Comparison of ENCODE assay signal across 17 cellular contexts in the genomic region with DNA sequence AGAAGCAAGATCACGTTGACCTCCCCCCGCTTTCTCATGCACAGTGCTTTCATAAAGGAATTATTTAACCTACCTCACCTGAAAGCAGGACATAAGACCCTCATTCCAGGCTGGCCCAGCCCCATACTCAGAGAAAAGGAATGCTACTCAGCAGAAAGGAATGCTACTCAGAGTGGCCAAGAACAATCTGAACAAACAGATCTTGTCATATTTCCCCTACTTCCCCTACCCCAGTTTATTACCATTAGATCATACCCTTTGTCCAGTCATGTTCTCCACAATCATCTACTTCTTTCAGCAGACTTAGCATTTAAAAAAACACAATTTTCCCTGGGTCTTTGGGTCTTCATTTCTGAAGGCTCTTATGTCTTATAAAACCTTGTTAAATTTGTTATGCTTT.
DNase-seq lines count a peak whose midpoint lies in the region; ATAC-seq, FAIRE-seq and TF ChIP-seq lines count a peak whose summit lies in the region.
"Had no signal": no experiment of that assay in that cellular context is flagged by ENCODE, and none has a peak within 500 bp of the region (broad histone marks: within the 10 kb centered on the region; RNA-seq: fewer than 3 reads in every experiment).

No MANE protein-coding gene starts in this region.

- H3K27me3 ChIP-seq in HCT116 (ENCODE audit: insufficient read depth, low read length), result no peaks in the 10 kb centered on the region
- H3K27me3 ChIP-seq in astrocyte (ENCODE audit: insufficient read depth, low read length), result no peaks in the 10 kb centered on the region
- H3K27me3 ChIP-seq in neural progenitor cell, result no peaks in the 10 kb centered on the region

- H2AFZ ChIP-seq in HCT116 (ENCODE audit: low read depth, low read length, poor library complexity, severe bottlenecking), result peak overlapping the region; percentile 54
- no peak overlapping the region for H2AFZ ChIP-seq in astrocyte (ENCODE audit: low read depth, low read length)
- H2AFZ ChIP-seq in neural progenitor cell (replicated peaks), result no peak overlapping the region

- intact Hi-C loops in HCT116 (cut with micrococcal nuclease), result no loop called here

- H3K4me3 Mint-ChIP-seq in astrocyte (ENCODE audit: unreplicated experiment) (no peak overlapping the region), type B pancreatic cell (no peak overlapping the region), nephron progenitor cell (no peak overlapping the region), neural progenitor cell (no peak overlapping the region)
- H3K4me3 Mint-ChIP-seq: activated CD4-positive, alpha-beta T cell treated with anti-CD3 and anti-CD28 coated beads, Interleukin-2, amount 10 ng/mL, durations not matched to agents 7 days and 5 days had no signal

- peaks cover 0 to 15% of the 10 kb centered on the region in 2 experiments; a peak in 2 of 4 replicates for H3K4me1 ChIP-seq in HCT116 (ENCODE audit: control insufficient read depth in 1 of 2, insufficient read depth in 2 of 2, low read length in 2 of 2)
- peaks cover 12% of the 10 kb centered on the region for H3K4me1 ChIP-seq in astrocyte (ENCODE audit: insufficient read depth, low read length)
- H3K4me1 ChIP-seq in neural progenitor cell, result peaks cover 4% of the 10 kb centered on the region

- H3K36me3 ChIP-seq in HCT116 (ENCODE audit: control insufficient read depth in 1 of 2, insufficient read depth in 2 of 2, low read length in 2 of 2) (no peaks in the 10 kb centered on the region), astrocyte (ENCODE audit: insufficient read depth, low read length) (no peaks in the 10 kb centered on the region), neural progenitor cell (no peaks in the 10 kb centered on the region)

- H3K9me3 ChIP-seq in HCT116 (ENCODE audit: control insufficient read depth in 1 of 2, insufficient read depth in 1 of 2, low read depth in 1 of 2, low read length in 2 of 2) (no peaks in the 10 kb centered on the region), astrocyte (ENCODE audit: insufficient read depth, low read depth, low read length) (no peaks in the 10 kb centered on the region), neural progenitor cell (ENCODE audit: low read depth) (no peaks in the 10 kb centered on the region)

- no peaks in the 10 kb centered on the region for H3K9me2 ChIP-seq in HCT116 (ENCODE audit: insufficient read depth)

- H3K27ac Mint-ChIP-seq in astrocyte (ENCODE audit: unreplicated experiment), result peak overlapping the region; percentile 95
- peak overlapping the region; percentile 66 for H3K27ac Mint-ChIP-seq in type B pancreatic cell
- H3K27ac Mint-ChIP-seq in nephron progenitor cell, result no peak overlapping the region
- no peak overlapping the region for H3K27ac Mint-ChIP-seq in neural progenitor cell
- H3K27ac Mint-ChIP-seq: activated CD4-positive, alpha-beta T cell treated with anti-CD3 and anti-CD28 coated beads, Interleukin-2, amount 10 ng/mL, durations not matched to agents 7 days and 5 days had no signal

- no peak overlapping the region for H3K9ac ChIP-seq in HCT116 (ENCODE audit: low read length)
- H3K9ac ChIP-seq in astrocyte (ENCODE audit: low read length), result peak overlapping the region; percentile 62
- H3K9ac ChIP-seq in neural progenitor cell, result no peak overlapping the region

- ATAC-seq in HCT116, result peak; percentile 60; the same call in 1 of the 2 replicates

- no peak for TF ChIP-seq CTCF in HCT116 (IDR thresholded peaks at IDR 0.05 in 2 of 3, conservative IDR thresholded peaks at IDR 0.05 in 1 of 3; ENCODE audit: borderline replicate concordance in 1 of 3, insufficient read depth in 1 of 3, low read depth in 2 of 3, low read length in 2 of 3)
- no peak for TF ChIP-seq CTCF in astrocyte (IDR thresholded peaks at IDR 0.05; ENCODE audit: insufficient read depth, low read depth, low read length)
- TF ChIP-seq CTCF in foreskin fibroblast (IDR thresholded peaks at IDR 0.05; ENCODE audit: low read depth, low read length), result no peak
- TF ChIP-seq CTCF in type B pancreatic cell (conservative IDR thresholded peaks at IDR 0.05), result no peak
- TF ChIP-seq CTCF in nephron progenitor cell (IDR thresholded peaks at IDR 0.05), result no peak
- TF ChIP-seq CTCF in neural progenitor cell (IDR thresholded peaks at IDR 0.05), result no peak

- H3K27me3 Mint-ChIP-seq in astrocyte (ENCODE audit: low read depth, unreplicated experiment), result no peaks in the 10 kb centered on the region
- H3K27me3 Mint-ChIP-seq in type B pancreatic cell, result no peaks in the 10 kb centered on the region
- H3K27me3 Mint-ChIP-seq in nephron progenitor cell (ENCODE audit: low read depth, poor library complexity), result peaks cover 3% of the 10 kb centered on the region
- H3K27me3 Mint-ChIP-seq in neural progenitor cell (ENCODE audit: insufficient read depth, low read depth), result peaks cover 8% of the 10 kb centered on the region
- H3K27me3 Mint-ChIP-seq: activated CD4-positive, alpha-beta T cell treated with anti-CD3 and anti-CD28 coated beads, Interleukin-2, amount 10 ng/mL, durations not matched to agents 7 days and 5 days had no signal

- H3K79me2 ChIP-seq in HCT116 (ENCODE audit: insufficient read depth, low read length), result no peaks in the 10 kb centered on the region
- H3K79me2 ChIP-seq in astrocyte (ENCODE audit: insufficient read depth, low read length), result no peaks in the 10 kb centered on the region
- H3K79me2 ChIP-seq in neural progenitor cell (ENCODE audit: low read depth), result no peaks in the 10 kb centered on the region

- H3K27ac ChIP-seq in HCT116 (ENCODE audit: low read depth, low read length), result no peak overlapping the region
- peak overlapping the region; percentile 86 for H3K27ac ChIP-seq in astrocyte (ENCODE audit: low read depth, low read length)
- no peak overlapping the region for H3K27ac ChIP-seq in neural progenitor cell

- TF ChIP-seq POLR2A in HCT116 (IDR thresholded peaks at IDR 0.05; ENCODE audit: borderline replicate concordance, extremely low read depth, insufficient read depth, insufficient read length), result no peak

- peaks cover 11% of the 10 kb centered on the region for H3K4me1 Mint-ChIP-seq in astrocyte (ENCODE audit: low read depth, unreplicated experiment)
- peaks cover 6% of the 10 kb centered on the region for H3K4me1 Mint-ChIP-seq in type B pancreatic cell (ENCODE audit: unreplicated experiment)
- no peaks in the 10 kb centered on the region for H3K4me1 Mint-ChIP-seq in nephron progenitor cell
- peaks cover 3% of the 10 kb centered on the region for H3K4me1 Mint-ChIP-seq in neural progenitor cell

- no peak for TF ChIP-seq RAD21 in HCT116 (IDR thresholded peaks at IDR 0.05; ENCODE audit: low read depth)

- CTCF ChIA-PET in HCT116 (lab: Charles Lee), result interaction anchor here (0.6 kb wide), 1 partner anchor 179 kb away, joined by 3 read pairs; no protein-coding TSS in a partner anchor

- POLR2A ChIA-PET in HCT116 (lab: Charles Lee), result no interaction called here

- RAD21 ChIA-PET in HCT116 (lab: Charles Lee; ENCODE audit: low non-redundant PET in 1 of 2, low total read pairs in 2 of 2, uncharacterized antibody in 2 of 2, unreplicated experiment in 2 of 2), result no interaction called here

- H3K36me3 Mint-ChIP-seq in astrocyte (ENCODE audit: low read depth, unreplicated experiment), result no peaks in the 10 kb centered on the region
- peaks cover 4% of the 10 kb centered on the region for H3K36me3 Mint-ChIP-seq in type B pancreatic cell
- no peaks in the 10 kb centered on the region for H3K36me3 Mint-ChIP-seq in nephron progenitor cell (ENCODE audit: low read depth)
- H3K36me3 Mint-ChIP-seq in neural progenitor cell, result no peaks in the 10 kb centered on the region

- no peak for FAIRE-seq in astrocyte (lab: Jason Lieb, UNC)
- FAIRE-seq: islet of Langerhans had no signal

- H3K4me3 ChIP-seq in HCT116 (replicated peaks in 1 of 2; ENCODE audit: low read depth in 1 of 2, low read length in 2 of 2), result no peak overlapping the region
- H3K4me3 ChIP-seq in astrocyte (ENCODE audit: insufficient read depth, low read depth, low read length), result no peak overlapping the region
- no peak overlapping the region for H3K4me3 ChIP-seq in foreskin fibroblast (ENCODE audit: low read depth in 1 of 2, low read length in 2 of 2)
- H3K4me3 ChIP-seq in neural progenitor cell, result no peak overlapping the region

- H3K9me3 Mint-ChIP-seq in astrocyte (ENCODE audit: unreplicated experiment), result no peaks in the 10 kb centered on the region
- H3K9me3 Mint-ChIP-seq in type B pancreatic cell, result peaks cover 4% of the 10 kb centered on the region
- peaks cover 3% of the 10 kb centered on the region for H3K9me3 Mint-ChIP-seq in nephron progenitor cell
- H3K9me3 Mint-ChIP-seq in neural progenitor cell, result peaks cover 2% of the 10 kb centered on the region
- H3K9me3 Mint-ChIP-seq: activated CD4-positive, alpha-beta T cell treated with anti-CD3 and anti-CD28 coated beads, Interleukin-2, amount 10 ng/mL, durations not matched to agents 7 days and 5 days had no signal

- H4K20me1 ChIP-seq in HCT116 (ENCODE audit: insufficient read depth) (no peaks in the 10 kb centered on the region), astrocyte (ENCODE audit: insufficient read depth, low read length) (no peaks in the 10 kb centered on the region), neural progenitor cell (ENCODE audit: low read depth) (no peaks in the 10 kb centered on the region)

- no TSS peak for BruUV-seq in HCT116 (replicated peaks; lab: Mats Ljungman, UMichigan)

- H3K4me2 ChIP-seq in HCT116 (ENCODE audit: low read length), result peak overlapping the region; percentile 42
- peak overlapping the region; percentile 47 for H3K4me2 ChIP-seq in astrocyte (ENCODE audit: low read length)
- no peak overlapping the region for H3K4me2 ChIP-seq in neural progenitor cell

- DNase-seq in HCT116 (ENCODE audit: low read depth, low spot score), result no peak
- peak; percentile 90 for DNase-seq in astrocyte (ENCODE audit: low read depth)
- DNase-seq in foreskin fibroblast, result peak; percentile 61 to 74
- DNase-seq in type B pancreatic cell (ENCODE audit: extremely low spot score, unreplicated experiment), result no peak
- no peak for DNase-seq in nephron progenitor cell
- DNase-seq in NCI-H2196 treated with DMSO at 0.1 percent for 48 hours (lab: John Stamatoyannopoulos, UW; ENCODE audit: unreplicated experiment), result no peak
- no peak for DNase-seq in neural progenitor cell (ENCODE audit: low spot score)
- DNase-seq: activated CD4-positive, alpha-beta T cell treated with anti-CD3 and anti-CD28 coated beads, Interleukin-2, amount 10 ng/mL, durations not matched to agents 7 days and 5 days; activated naive CD4-positive, alpha-beta T cell; effector memory CD4-positive, alpha-beta T cell; GOT3; NCI-H1092; NCI-H510A treated with DMSO at 0.1 percent for 48 hours; SHP77 treated with DMSO at 0.1 percent for 48 hours; stimulated activated CD4-positive, alpha-beta T cell treated with anti-CD3 and anti-CD28 coated beads, Interleukin-2, amount 100 ng/mL, for 48 hours; substantia nigra had no signal

- H3F3A ChIP-seq in neural progenitor cell (ENCODE audit: low read depth), result no peaks in the 10 kb centered on the region

TF ChIP-seq in HCT116, 20 proteins besides CTCF, POLR2A, EP300 and RAD21 (continues in another document):
- TF ChIP-seq YY1 (IDR thresholded peaks at IDR 0.05; ENCODE audit: extremely low read depth, insufficient replicate concordance, low read depth, low read length) (no peak), SRF (IDR thresholded peaks at IDR 0.05; ENCODE audit: low read depth) (no peak), SP1 (IDR thresholded peaks at IDR 0.05; ENCODE audit: low read depth) (no peak), TCF7L2 (IDR thresholded peaks at IDR 0.05; ENCODE audit: borderline replicate concordance, extremely low read depth, insufficient read depth, insufficient read length) (no peak), SIN3A (IDR thresholded peaks at IDR 0.05; ENCODE audit: low read depth) (no peak)

Comparison
In these comparisons a context has a peak if more than half of its experiments do, and no peak if none do; other contexts are left out.
1. DNase-seq: peak in astrocyte (single experiment) and foreskin fibroblast (2 of 2); none in HCT116 (single experiment), type B pancreatic cell (single experiment), nephron progenitor cell (single experiment), NCI-H2196 treated with DMSO at 0.1 percent for 48 hours (single experiment) and neural progenitor cell (single experiment).
2. H3K27ac Mint-ChIP-seq: peak in astrocyte (single experiment) and type B pancreatic cell (single experiment); none in nephron progenitor cell (single experiment) and neural progenitor cell (single experiment).